Comparison of ENCODE assay signal across 1 cellular context in the genomic region with DNA sequence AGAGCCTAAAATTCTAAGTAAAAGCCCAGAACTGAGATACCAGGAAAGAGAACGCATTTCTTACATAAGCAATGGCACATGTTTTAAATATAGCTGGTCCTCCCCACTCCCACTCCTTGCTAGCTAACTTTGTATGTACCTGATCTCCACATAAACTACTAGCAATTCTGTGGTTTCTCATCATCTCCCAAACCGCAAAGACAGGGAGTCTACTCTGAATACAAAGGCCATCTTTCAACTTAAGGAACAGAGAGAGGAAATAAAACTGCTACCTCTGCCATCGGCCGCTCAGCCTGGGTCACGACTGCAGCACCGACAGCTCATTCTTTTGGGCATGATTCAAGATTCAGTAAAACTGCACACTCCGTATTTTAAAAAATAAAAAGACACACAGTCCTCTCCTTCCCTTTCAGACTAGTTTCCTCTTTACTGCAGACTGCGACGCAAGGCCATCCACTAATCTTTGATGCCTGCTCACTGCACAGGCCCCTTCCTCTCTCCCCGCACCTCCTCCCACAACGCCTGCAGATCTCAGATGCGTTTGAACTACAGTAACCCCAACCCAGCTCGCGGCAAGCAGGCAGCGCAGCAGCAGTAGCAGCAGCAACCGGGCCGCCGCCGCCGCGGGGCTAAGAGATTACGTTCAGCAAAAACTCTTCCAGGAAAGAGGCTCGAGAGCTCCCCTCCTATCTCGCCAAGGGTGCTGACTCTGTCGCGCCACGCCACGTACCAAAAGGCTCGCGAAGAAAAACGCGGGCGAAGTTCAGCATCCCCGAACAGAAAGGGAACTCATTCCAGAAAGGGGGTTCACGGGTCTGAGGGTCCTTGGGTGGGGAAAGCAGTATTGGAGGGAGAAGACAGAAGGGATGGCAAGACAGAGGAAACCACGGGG.
A peak's percentile ranks its signal among the peaks of the same experiment; 100 is the strongest.
TF ChIP-seq lines count a peak whose summit lies in the region.

No MANE protein-coding gene starts in this region.

TF ChIP-seq in GM12878, 131 proteins besides CTCF, POLR2A, EP300 and RAD21:
- no peak for TF ChIP-seq CHD4 (IDR thresholded peaks at IDR 0.05)
- peak; percentile 91 for TF ChIP-seq RUNX3 (IDR thresholded peaks at IDR 0.05; ENCODE audit: low read length)
- TF ChIP-seq PML (IDR thresholded peaks at IDR 0.05; ENCODE audit: low read length) = peak; percentile 49; the same call in 1 of the 2 replicates
- TF ChIP-seq ESRRA (IDR thresholded peaks at IDR 0.05; ENCODE audit: low read length) = no peak
- 0 out of 2 replicates have a peak, but pooled peaks have one; percentile 45 for TF ChIP-seq MTA2 (IDR thresholded peaks at IDR 0.05; ENCODE audit: low read depth)
- 0 out of 2 replicates have a peak, but pooled peaks have one; percentile 9 for TF ChIP-seq PAX5 (IDR thresholded peaks at IDR 0.05; ENCODE audit: borderline replicate concordance, low read depth, low read length)
- TF ChIP-seq CBX5 (IDR thresholded peaks at IDR 0.05; ENCODE audit: low read depth) = 0 out of 2 replicates have a peak, but pooled peaks have one; percentile 55
- peak; percentile 41 for TF ChIP-seq IKZF1 (conservative IDR thresholded peaks at IDR 0.05)
- TF ChIP-seq CBFB (IDR thresholded peaks at IDR 0.05; ENCODE audit: low read depth) = 0 out of 2 replicates have a peak, but pooled peaks have one; percentile 52
- TF ChIP-seq EGR1 (IDR thresholded peaks at IDR 0.05; ENCODE audit: borderline replicate concordance in 1 of 2, low read depth in 2 of 2, low read length in 2 of 2) = peak in 1 of 2 experiments; percentile 3; a peak in 1 of 3 replicates
- TF ChIP-seq NR2C2 (IDR thresholded peaks at IDR 0.05; ENCODE audit: borderline replicate concordance, control insufficient read depth, insufficient read length, low read depth) = no peak
- TF ChIP-seq, protein P1, sequence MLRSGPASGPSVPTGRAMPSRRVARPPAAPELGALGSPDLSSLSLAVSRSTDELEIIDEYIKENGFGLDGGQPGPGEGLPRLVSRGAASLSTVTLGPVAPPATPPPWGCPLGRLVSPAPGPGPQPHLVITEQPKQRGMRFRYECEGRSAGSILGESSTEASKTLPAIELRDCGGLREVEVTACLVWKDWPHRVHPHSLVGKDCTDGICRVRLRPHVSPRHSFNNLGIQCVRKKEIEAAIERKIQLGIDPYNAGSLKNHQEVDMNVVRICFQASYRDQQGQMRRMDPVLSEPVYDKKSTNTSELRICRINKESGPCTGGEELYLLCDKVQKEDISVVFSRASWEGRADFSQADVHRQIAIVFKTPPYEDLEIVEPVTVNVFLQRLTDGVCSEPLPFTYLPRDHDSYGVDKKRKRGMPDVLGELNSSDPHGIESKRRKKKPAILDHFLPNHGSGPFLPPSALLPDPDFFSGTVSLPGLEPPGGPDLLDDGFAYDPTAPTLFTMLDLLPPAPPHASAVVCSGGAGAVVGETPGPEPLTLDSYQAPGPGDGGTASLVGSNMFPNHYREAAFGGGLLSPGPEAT (IDR thresholded peaks at IDR 0.05; ENCODE audit: low read depth) = peak; percentile 38; the same call in 1 of the 2 replicates
- TF ChIP-seq RBBP5 (conservative IDR thresholded peaks at IDR 0.05) = 0 out of 2 replicates have a peak, but pooled peaks have one; percentile 50
- TF ChIP-seq YY1 (IDR thresholded peaks at IDR 0.05; ENCODE audit: low read depth, low read length) = peak; percentile 31; the same call in 1 of the 2 replicates
- peak; percentile 55 for TF ChIP-seq NBN (IDR thresholded peaks at IDR 0.05)
- TF ChIP-seq MEF2A (IDR thresholded peaks at IDR 0.05; ENCODE audit: insufficient read depth, low read depth, low read length) = 0 out of 2 replicates have a peak, but pooled peaks have one; percentile 10
- 0 out of 2 replicates have a peak, but pooled peaks have one; percentile 9 for TF ChIP-seq ZNF24 (IDR thresholded peaks at IDR 0.05)
- peak; percentile 62; the same call in 1 of the 2 replicates for TF ChIP-seq MXI1 (IDR thresholded peaks at IDR 0.05; ENCODE audit: low read depth, low read length)
- TF ChIP-seq SMAD5 (IDR thresholded peaks at IDR 0.05; ENCODE audit: low read depth) = peak; percentile 29; the same call in 1 of the 2 replicates
- TF ChIP-seq, protein P2, sequence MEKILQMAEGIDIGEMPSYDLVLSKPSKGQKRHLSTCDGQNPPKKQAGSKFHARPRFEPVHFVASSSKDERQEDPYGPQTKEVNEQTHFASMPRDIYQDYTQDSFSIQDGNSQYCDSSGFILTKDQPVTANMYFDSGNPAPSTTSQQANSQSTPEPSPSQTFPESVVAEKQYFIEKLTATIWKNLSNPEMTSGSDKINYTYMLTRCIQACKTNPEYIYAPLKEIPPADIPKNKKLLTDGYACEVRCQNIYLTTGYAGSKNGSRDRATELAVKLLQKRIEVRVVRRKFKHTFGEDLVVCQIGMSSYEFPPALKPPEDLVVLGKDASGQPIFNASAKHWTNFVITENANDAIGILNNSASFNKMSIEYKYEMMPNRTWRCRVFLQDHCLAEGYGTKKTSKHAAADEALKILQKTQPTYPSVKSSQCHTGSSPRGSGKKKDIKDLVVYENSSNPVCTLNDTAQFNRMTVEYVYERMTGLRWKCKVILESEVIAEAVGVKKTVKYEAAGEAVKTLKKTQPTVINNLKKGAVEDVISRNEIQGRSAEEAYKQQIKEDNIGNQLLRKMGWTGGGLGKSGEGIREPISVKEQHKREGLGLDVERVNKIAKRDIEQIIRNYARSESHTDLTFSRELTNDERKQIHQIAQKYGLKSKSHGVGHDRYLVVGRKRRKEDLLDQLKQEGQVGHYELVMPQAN (conservative IDR thresholded peaks at IDR 0.05) = no peak
- TF ChIP-seq, protein P3, sequence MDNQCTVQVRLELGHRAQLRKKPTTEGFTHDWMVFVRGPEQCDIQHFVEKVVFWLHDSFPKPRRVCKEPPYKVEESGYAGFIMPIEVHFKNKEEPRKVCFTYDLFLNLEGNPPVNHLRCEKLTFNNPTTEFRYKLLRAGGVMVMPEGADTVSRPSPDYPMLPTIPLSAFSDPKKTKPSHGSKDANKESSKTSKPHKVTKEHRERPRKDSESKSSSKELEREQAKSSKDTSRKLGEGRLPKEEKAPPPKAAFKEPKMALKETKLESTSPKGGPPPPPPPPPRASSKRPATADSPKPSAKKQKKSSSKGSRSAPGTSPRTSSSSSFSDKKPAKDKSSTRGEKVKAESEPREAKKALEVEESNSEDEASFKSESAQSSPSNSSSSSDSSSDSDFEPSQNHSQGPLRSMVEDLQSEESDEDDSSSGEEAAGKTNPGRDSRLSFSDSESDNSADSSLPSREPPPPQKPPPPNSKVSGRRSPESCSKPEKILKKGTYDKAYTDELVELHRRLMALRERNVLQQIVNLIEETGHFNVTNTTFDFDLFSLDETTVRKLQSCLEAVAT (IDR thresholded peaks at IDR 0.05) = peak; percentile 88
- 0 out of 2 replicates have a peak, but pooled peaks have one; percentile 51 for TF ChIP-seq ASH2L (IDR thresholded peaks at IDR 0.05; ENCODE audit: borderline replicate concordance, low read depth)
- peak; percentile 55 to 68; a peak in 3 of 4 replicates for TF ChIP-seq IKZF2 (IDR thresholded peaks at IDR 0.05)
- TF ChIP-seq POU2F2 (IDR thresholded peaks at IDR 0.05; ENCODE audit: borderline replicate concordance, low read depth, low read length) = peak; percentile 21; the same call in 2 of the 3 replicates
- no peak; the same call in 1 of the 2 replicates for TF ChIP-seq TCF7 (IDR thresholded peaks at IDR 0.05; ENCODE audit: borderline replicate concordance)
- peak; percentile 34; the same call in 1 of the 2 replicates for TF ChIP-seq TAF1 (IDR thresholded peaks at IDR 0.05; ENCODE audit: borderline replicate concordance, low read depth, low read length)
- 0 out of 2 replicates have a peak, but pooled peaks have one; percentile 8 for TF ChIP-seq LARP7 (IDR thresholded peaks at IDR 0.05)
- no peak for TF ChIP-seq SREBF1 (IDR thresholded peaks at IDR 0.05; ENCODE audit: low read length)
- TF ChIP-seq POLR2AphosphoS5 (IDR thresholded peaks at IDR 0.05; ENCODE audit: low read length) = peak; percentile 33; the same call in 1 of the 2 replicates
- TF ChIP-seq ZNF274 (IDR thresholded peaks at IDR 0.05; ENCODE audit: insufficient read depth, insufficient read length) = no peak
- 0 out of 2 replicates have a peak, but pooled peaks have one; percentile 2 for TF ChIP-seq SPI1 (IDR thresholded peaks at IDR 0.05; ENCODE audit: borderline replicate concordance, insufficient read depth, low read depth, low read length)
- peak; percentile 74 for TF ChIP-seq TBL1XR1 (IDR thresholded peaks at IDR 0.05; ENCODE audit: low read depth, low read length)
- TF ChIP-seq TARDBP (IDR thresholded peaks at IDR 0.05; ENCODE audit: borderline replicate concordance) = peak; percentile 55; the same call in 1 of the 2 replicates
- TF ChIP-seq, protein P4, sequence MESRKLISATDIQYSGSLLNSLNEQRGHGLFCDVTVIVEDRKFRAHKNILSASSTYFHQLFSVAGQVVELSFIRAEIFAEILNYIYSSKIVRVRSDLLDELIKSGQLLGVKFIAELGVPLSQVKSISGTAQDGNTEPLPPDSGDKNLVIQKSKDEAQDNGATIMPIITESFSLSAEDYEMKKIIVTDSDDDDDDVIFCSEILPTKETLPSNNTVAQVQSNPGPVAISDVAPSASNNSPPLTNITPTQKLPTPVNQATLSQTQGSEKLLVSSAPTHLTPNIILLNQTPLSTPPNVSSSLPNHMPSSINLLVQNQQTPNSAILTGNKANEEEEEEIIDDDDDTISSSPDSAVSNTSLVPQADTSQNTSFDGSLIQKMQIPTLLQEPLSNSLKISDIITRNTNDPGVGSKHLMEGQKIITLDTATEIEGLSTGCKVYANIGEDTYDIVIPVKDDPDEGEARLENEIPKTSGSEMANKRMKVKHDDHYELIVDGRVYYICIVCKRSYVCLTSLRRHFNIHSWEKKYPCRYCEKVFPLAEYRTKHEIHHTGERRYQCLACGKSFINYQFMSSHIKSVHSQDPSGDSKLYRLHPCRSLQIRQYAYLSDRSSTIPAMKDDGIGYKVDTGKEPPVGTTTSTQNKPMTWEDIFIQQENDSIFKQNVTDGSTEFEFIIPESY (IDR thresholded peaks at IDR 0.05) = no peak
